Comparison of ENCODE assay signal across 8 cellular contexts in the genomic region with DNA sequence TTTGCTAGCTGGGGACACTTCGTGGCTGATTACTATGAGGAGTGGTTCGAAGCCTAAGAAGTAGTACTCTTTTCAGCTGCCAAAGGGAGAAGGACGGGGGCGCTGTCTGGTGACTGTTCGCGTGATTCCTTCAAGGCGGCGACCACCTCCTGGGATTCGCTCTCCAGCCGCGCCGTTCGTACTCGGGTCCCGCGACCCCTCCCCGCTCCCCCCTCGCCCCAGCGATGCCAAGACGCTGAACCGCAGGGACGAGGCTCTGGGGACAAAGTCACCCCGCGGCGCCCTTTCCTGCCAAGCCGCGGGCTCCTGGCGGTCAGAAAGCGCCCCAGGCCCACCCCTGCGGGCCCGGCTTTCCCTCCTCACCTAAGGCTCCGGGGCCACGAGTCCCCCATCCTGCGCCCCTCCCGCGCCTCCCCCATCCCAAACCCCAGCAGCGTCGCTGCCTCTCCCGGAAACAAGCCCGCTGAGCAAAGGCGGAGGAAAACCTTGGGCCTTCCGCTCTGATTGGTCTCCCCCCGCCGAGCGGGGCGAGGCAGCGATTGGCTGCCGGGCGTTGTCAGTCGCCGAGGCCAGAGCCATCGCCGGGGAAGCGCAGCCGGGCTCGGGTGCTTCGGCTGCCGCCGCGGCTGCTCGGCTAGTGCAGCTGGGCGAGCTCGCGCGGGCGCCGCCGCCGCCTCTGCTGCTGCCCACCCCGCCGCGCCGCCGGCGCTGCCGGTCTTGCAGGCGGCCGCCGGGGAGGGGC. TPM values are rescaled to one million over a fixed set of nuclear protein-coding genes. Genes with fewer than 3 reads are reported as not detected.
DNase-seq lines count a peak whose midpoint lies in the region; ATAC-seq and TF ChIP-seq lines count a peak whose summit lies in the region.

B3GALT1 (plus strand) TSS at position 572 of the 742 bp plus-strand sequence.

- H3K27me3 Mint-ChIP-seq in IgD-negative memory B cell, result peaks cover 26% of the 10 kb centered on the region

- H3K27me3 ChIP-seq in gastroesophageal sphincter (peaks cover 45% of the 10 kb centered on the region), neural cell (ENCODE audit: insufficient read depth, low read depth, low read length) (peaks cover 14% of the 10 kb centered on the region), thyroid gland (peaks cover 5% of the 10 kb centered on the region)

- H3K9me2 ChIP-seq in neural cell (ENCODE audit: insufficient read depth, low read length), result no peaks in the 10 kb centered on the region

- peak; percentile 89 for DNase-seq in ELR (ENCODE audit: low read depth)
- peak; percentile 48 for DNase-seq in activated naive CD4-positive, alpha-beta T cell treated with anti-CD3 and anti-CD28 coated beads, Interleukin-2, amount 50 U/mL, for 16 hours
- peak; percentile 71 to 80 for DNase-seq in thyroid gland

- H3K4me1 Mint-ChIP-seq in IgD-negative memory B cell, result peaks cover 7 to 12% (median 10%) of the 10 kb centered on the region in 3 donors

- peak within 1 kb of the TSS; percentile 48 to 89 (median 76) for H3K4me3 Mint-ChIP-seq in IgD-negative memory B cell

- H3K4me3 ChIP-seq in gastroesophageal sphincter (peak within 1 kb of the TSS; percentile 43 to 76), neural cell (ENCODE audit: low read length) (peak within 1 kb of the TSS; percentile 85), thyroid gland (replicated peaks in 1 of 3) (peak within 1 kb of the TSS; percentile 8 to 50 (median 11))

- TF ChIP-seq EP300 in gastroesophageal sphincter (IDR thresholded peaks at IDR 0.05) (no peak), neural cell (conservative IDR thresholded peaks at IDR 0.05; ENCODE audit: poor library complexity, severe bottlenecking) (peak; percentile 38)

- peaks cover 4% of the 10 kb centered on the region for H3F3A ChIP-seq in neural cell (ENCODE audit: insufficient read depth, low read length, poor library complexity, severe bottlenecking)

- H3K79me2 ChIP-seq in neural cell (replicated peaks; ENCODE audit: insufficient read depth, low read length), result peaks cover 21% of the 10 kb centered on the region

- 0% methylated on average over 1 to 2 of the region's 79 CpGs for WGBS in gastroesophageal sphincter (ENCODE audit: low coverage in 1 of 2), 2 donors
- WGBS in thyroid gland, 2 donors, result 1% methylated on average over 17 to 21 of the region's 79 CpGs

- peak in 1 of 4 experiments; percentile 56 for TF ChIP-seq CTCF in gastroesophageal sphincter (IDR thresholded peaks at IDR 0.05)
- TF ChIP-seq CTCF in neural cell (IDR thresholded peaks at IDR 0.05; ENCODE audit: poor library complexity, severe bottlenecking), result peak; percentile 63
- TF ChIP-seq CTCF in thyroid gland (IDR thresholded peaks at IDR 0.05), result peak in 1 of 6 experiments; percentile 23

- no peaks in the 10 kb centered on the region for H4K20me1 ChIP-seq in neural cell (ENCODE audit: insufficient read depth)

- peaks cover 0 to 1% (median 0%) of the 10 kb centered on the region in 3 donors for H3K9me3 Mint-ChIP-seq in IgD-negative memory B cell

- peak within 1 kb of the TSS; percentile 71 for H3K4me2 ChIP-seq in neural cell (ENCODE audit: low read length)

- TF ChIP-seq POLR2A in gastroesophageal sphincter (IDR thresholded peaks at IDR 0.05) (peak in 1 of 2 donors; percentile 16), thyroid gland (IDR thresholded peaks at IDR 0.05) (peak in 1 of 2 donors; percentile 47)

- peak; percentile 98 for ATAC-seq in GM21786 (IDR thresholded peaks at IDR 0.05; ENCODE audit: unreplicated experiment)
- peak; percentile 97 for ATAC-seq in gastroesophageal sphincter

- peak within 1 kb of the TSS in 3 of 4 donors; percentile 85 to 87 (median 86) for H3K27ac ChIP-seq in gastroesophageal sphincter
- peak within 1 kb of the TSS; percentile 78 for H3K27ac ChIP-seq in neural cell (ENCODE audit: low read length)
- peak within 1 kb of the TSS in 2 of 3 donors; percentile 40 to 69 for H3K27ac ChIP-seq in thyroid gland

- peaks cover 3% of the 10 kb centered on the region for H3K36me3 Mint-ChIP-seq in IgD-negative memory B cell

- intact Hi-C loops in thyroid gland (cut with DNase I), result no loop called here

- TF ChIP-seq RAD21 in neural cell (conservative IDR thresholded peaks at IDR 0.05), result peak; percentile 59

- H3K9me3 ChIP-seq in gastroesophageal sphincter (no peaks in the 10 kb centered on the region), neural cell (ENCODE audit: low read length) (no peaks in the 10 kb centered on the region), thyroid gland (no peaks in the 10 kb centered on the region)

- H3K36me3 ChIP-seq in gastroesophageal sphincter, result no peaks in the 10 kb centered on the region
- H3K36me3 ChIP-seq in neural cell (ENCODE audit: insufficient read depth, low read length), result no peaks in the 10 kb centered on the region
- no peaks in the 10 kb centered on the region for H3K36me3 ChIP-seq in thyroid gland

- peak within 1 kb of the TSS; percentile 66 for H2AFZ ChIP-seq in neural cell (ENCODE audit: low read depth, low read length)

- peak within 1 kb of the TSS; percentile 87 for H3K9ac ChIP-seq in neural cell (ENCODE audit: low read length)

- H3K4me1 ChIP-seq in gastroesophageal sphincter (peaks cover 0 to 28% (median 9%) of the 10 kb centered on the region in 3 donors), thyroid gland (peaks cover 0 to 16% of the 10 kb centered on the region in 2 donors)

- H3K27ac Mint-ChIP-seq in IgD-negative memory B cell, result peak within 1 kb of the TSS in 1 of 3 donors; percentile 83

TF ChIP-seq in PFSK-1, 5 proteins besides CTCF, POLR2A, EP300 and RAD21 (continues in another document):
- peak; percentile 73 for TF ChIP-seq POLR2AphosphoS5 (IDR thresholded peaks at IDR 0.05; ENCODE audit: low read depth, low read length)
- TF ChIP-seq TAF1 (IDR thresholded peaks at IDR 0.05; ENCODE audit: borderline replicate concordance, insufficient read depth, low read length), result no peak
- peak; percentile 58 for TF ChIP-seq FOXP2 (optimal IDR thresholded peaks at IDR 0.05; ENCODE audit: borderline replicate concordance, extremely low read depth, extremely low read length, insufficient read depth)
- TF ChIP-seq SIN3A (IDR thresholded peaks at IDR 0.05; ENCODE audit: borderline replicate concordance, insufficient read depth, low read length), result no peak

TF ChIP-seq in neural cell, 6 proteins besides CTCF, POLR2A, EP300 and RAD21:
- peak; percentile 47 for TF ChIP-seq REST (IDR thresholded peaks at IDR 0.05; ENCODE audit: borderline replicate concordance)
- no peak for TF ChIP-seq MXI1 (conservative IDR thresholded peaks at IDR 0.05; ENCODE audit: poor library complexity, severe bottlenecking)
- peak; percentile 39 for TF ChIP-seq POLR2AphosphoS5 (IDR thresholded peaks at IDR 0.05)
- TF ChIP-seq TAF1 (IDR thresholded peaks at IDR 0.05; ENCODE audit: low read depth), result peak; percentile 57
- no peak for TF ChIP-seq EZH2 (IDR thresholded peaks at IDR 0.05; ENCODE audit: borderline replicate concordance, insufficient read depth, low read length, poor library complexity, severe bottlenecking)
- peak; percentile 58 for TF ChIP-seq SMC3 (conservative IDR thresholded peaks at IDR 0.05; ENCODE audit: poor library complexity)

RNA-seq across cellular contexts. Expression of gene B3GALT1, which starts in this region (rescaled TPM):
- polyA plus RNA-seq in IgD-negative memory B cell (not detected), neural cell (4.5 and 5.6 TPM in 2 replicates)
- 0.60 TPM for polyA plus RNA-seq in PFSK-1 (2012; ENCODE audit: insufficient read length, low read depth)
- total RNA-seq in gastroesophageal sphincter (under 1 TPM; 0.39 to 0.57 (median 0.50) TPM), thyroid gland (under 1 TPM; 0.10 to 0.42 (median 0.26) TPM)
- polyA minus RNA-seq in neural cell, result 12.9 and 13.1 TPM in 2 replicates

Comparison
In these comparisons a context has a peak if more than half of its experiments do, and no peak if none do; other contexts are left out.
1. Peak in every context shown above with its lines: DNase-seq, ATAC-seq, H3K4me3 ChIP-seq and H3K27ac ChIP-seq.
2. Peak in ATAC-seq, H3K4me3 ChIP-seq and H3K27ac ChIP-seq in gastroesophageal sphincter; RNA of the gene not detected or under 1 TPM.
3. Peak in DNase-seq, H3K4me3 ChIP-seq and H3K27ac ChIP-seq in thyroid gland; RNA of the gene not detected or under 1 TPM.
4. H3K4me3 ChIP-seq: peak in every context shown above with its lines; median percentile 85 in neural cell; 60 in gastroesophageal sphincter; 11 in thyroid gland.